In the genomic region with DNA sequence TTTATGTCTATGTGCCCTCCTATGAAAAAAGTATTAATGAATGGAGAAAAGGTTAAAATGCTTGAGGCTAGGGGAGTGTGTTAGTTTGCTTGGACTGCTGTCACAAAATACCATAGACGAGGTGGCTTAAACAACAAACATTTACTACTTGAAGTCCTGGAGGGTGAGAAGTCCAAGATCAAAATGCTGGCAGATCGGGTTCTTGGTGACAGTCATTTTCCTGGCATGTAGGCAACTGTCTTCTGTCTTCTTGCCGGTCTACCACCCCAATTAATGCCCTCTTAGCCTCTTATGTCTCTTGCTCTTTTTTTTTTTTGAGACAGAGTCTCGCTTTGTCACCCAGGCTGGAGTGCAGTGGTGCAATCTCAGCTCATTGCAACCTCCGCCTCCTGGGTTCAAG, we compare ENCODE assay signal across 22 cellular contexts.
"Had no signal": no experiment of that assay in that cellular context is flagged by ENCODE, and none has a peak within 500 bp of the region (broad histone marks: within the 10 kb centered on the region; RNA-seq: fewer than 3 reads in every experiment).

No MANE protein-coding gene starts in this region.

- H3K9me3 ChIP-seq: esophagus squamous epithelium, gastroesophageal sphincter, ovary, right atrium auricular region, sigmoid colon, stomach, thoracic aorta, transverse colon had no signal

- H3K36me3 ChIP-seq: ovary, transverse colon had no signal

- FAIRE-seq: kidney had no signal

- H3K4me3 Mint-ChIP-seq: naive B cell, nephron progenitor cell had no signal

- H3K9me3 Mint-ChIP-seq: naive B cell, nephron progenitor cell had no signal

- H3K27me3 Mint-ChIP-seq: naive B cell had no signal

- ATAC-seq: gastroesophageal sphincter, left colon, left ventricle myocardium superior had no signal

- H3K27ac ChIP-seq: dorsolateral prefrontal cortex, esophagus squamous epithelium, gastroesophageal sphincter, ovary, right atrium auricular region, sigmoid colon, skin epidermis, stomach, thoracic aorta, transverse colon had no signal

- H3K36me3 Mint-ChIP-seq: naive B cell had no signal

- DNase-seq: cortex of kidney; dorsolateral prefrontal cortex; effector CD8-positive, alpha-beta T cell; esophagus squamous epithelium; foreskin fibroblast; kidney; left colon; left ventricle myocardium superior; mesenchymal stem cell; naive B cell; nephron progenitor cell; ovary; sigmoid colon; stimulated activated naive CD4-positive, alpha-beta T cell; stomach; substantia nigra; transverse colon had no signal

- H3K27me3 ChIP-seq: dorsolateral prefrontal cortex, esophagus squamous epithelium, gastroesophageal sphincter, ovary, right atrium auricular region, sigmoid colon, stomach, transverse colon had no signal

- H3K4me3 ChIP-seq: dorsolateral prefrontal cortex, esophagus squamous epithelium, gastroesophageal sphincter, lung, ovary, right atrium auricular region, sigmoid colon, skin epidermis, stomach, thoracic aorta, transverse colon had no signal
